ENCODE assay signal across 27 cellular contexts in genomic region chr4:157957905-157958304, GRCh38.
"Had no signal": no experiment of that assay in that cellular context is flagged by ENCODE, and none has a peak within 500 bp of the region (broad histone marks: within the 10 kb centered on the region; RNA-seq: fewer than 3 reads in every experiment).

No MANE protein-coding gene starts in this region.

- H3K27ac ChIP-seq: adrenal gland, brain microvascular endothelial cell, coronary artery, esophagus muscularis mucosa, heart left ventricle had no signal

- H3K4me3 ChIP-seq: adrenal gland, ascending aorta, coronary artery, esophagus muscularis mucosa, heart left ventricle had no signal

- ATAC-seq: activated CD8-positive, alpha-beta T cell treated with anti-CD3 and anti-CD28 coated beads for 36 hours; activated T-cell treated with anti-CD3 and anti-CD28 coated beads, Interleukin-2, amount 50 U/mL, for 4 hours; activated T-helper 17 cell treated with anti-CD3 and anti-CD28 coated beads, Interleukin-2, amount 50 U/mL, for 72 hours; effector memory CD8-positive, alpha-beta T cell; heart left ventricle; T-helper 17 cell had no signal

- H3K9me3 ChIP-seq: adrenal gland, esophagus muscularis mucosa, heart left ventricle had no signal

- DNase-seq: activated CD4-positive, alpha-beta T cell treated with anti-CD3 and anti-CD28 coated beads for 48 hours; activated CD4-positive, alpha-beta T cell treated with anti-CD3 and anti-CD28 coated beads, Interleukin-2, amount 50 U/mL, for 1 hour; activated CD4-positive, alpha-beta T cell treated with anti-CD3 and anti-CD28 coated beads, Interleukin-2, amount 50 U/mL, for 48 hours; activated CD8-positive, alpha-beta memory T cell treated with anti-CD3 and anti-CD28 coated beads for 24 hours; activated CD8-positive, alpha-beta T cell treated with anti-CD3 and anti-CD28 coated beads for 36 hours; activated effector memory CD4-positive, alpha-beta T cell treated with Interleukin-2 at 50 U/mL for 16 hours; activated gamma-delta T cell treated with Interleukin-2 at 50 U/mL for 16 hours; activated naive CD4-positive, alpha-beta T cell treated with anti-CD3 and anti-CD28 coated beads, Interleukin-2, amount 50 U/mL, for 16 hours; activated naive CD4-positive, alpha-beta T cell treated with Interleukin-2 at 50 U/mL for 16 hours; activated T-cell treated with anti-CD3 and anti-CD28 coated beads, Interleukin-2, amount 50 U/mL, for 4 hours; adrenal gland; amygdala; brain microvascular endothelial cell; dermis blood vessel endothelial cell; effector CD4-positive, alpha-beta T cell; effector memory CD8-positive, alpha-beta T cell; erythroblast; foreskin fibroblast; glutamatergic neuron; heart left ventricle; T-helper 1 cell; T-helper 17 cell; T1000 had no signal

- H3K36me3 ChIP-seq: adrenal gland, ascending aorta, brain microvascular endothelial cell, esophagus muscularis mucosa, heart left ventricle had no signal

- H3K4me1 ChIP-seq: esophagus muscularis mucosa, heart left ventricle had no signal

- H3K27me3 ChIP-seq: adrenal gland, ascending aorta, brain microvascular endothelial cell, esophagus muscularis mucosa, heart left ventricle had no signal
